27 cellular contexts compared by ENCODE assay signal in genomic region chr2:161206491-161207032, GRCh38. TPM values are rescaled to one million over a fixed set of nuclear protein-coding genes. Genes with fewer than 3 reads are reported as not detected.
DNase-seq lines count a peak whose midpoint lies in the region; ATAC-seq, FAIRE-seq and TF ChIP-seq lines count a peak whose summit lies in the region.
"Had no signal": no experiment of that assay in that cellular context is flagged by ENCODE, and none has a peak within 500 bp of the region (broad histone marks: within the 10 kb centered on the region; RNA-seq: fewer than 3 reads in every experiment).

No MANE protein-coding gene starts in this region.

- H3K4me1 ChIP-seq in kidney (ENCODE audit: control insufficient read depth in 1 of 2, insufficient read depth in 1 of 2, low read depth in 1 of 2, low read length in 2 of 2): no peaks in the 10 kb centered on the region
- H3K4me1 ChIP-seq: ascending aorta had no signal

- H3K9me3 ChIP-seq in kidney (ENCODE audit: control insufficient read depth in 1 of 2, low read length in 2 of 2): no peaks in the 10 kb centered on the region
- H3K9me3 ChIP-seq: ascending aorta, tibial nerve had no signal

- DNase-seq in GM03348 (ENCODE audit: low spot score) (peak; percentile 10), cardiac fibroblast (ENCODE audit: low read depth in 2 of 2) (peak; percentile 73 to 82), kidney (no peak), RPMI8226 (no peak), NCI-H146 (lab: John Stamatoyannopoulos, UW) (no peak), SHP77 treated with DMSO at 0.1 percent for 48 hours (lab: John Stamatoyannopoulos, UW) (no peak)
- DNase-seq: activated CD4-positive, alpha-beta T cell treated with anti-CD3 and anti-CD28 coated beads for 4 hours; activated naive CD4-positive, alpha-beta T cell treated with anti-CD3 and anti-CD28 coated beads, Interleukin-2, amount 10 ng/mL, durations not matched to agents 7 days and 5 days; activated T-cell treated with anti-CD3 and anti-CD28 coated beads, Interleukin-2, amount 50 U/mL, for 48 hours; CD4-positive, alpha-beta memory T cell; DMS153; effector CD4-positive, alpha-beta T cell; GDM1; MV-4-11; NCI-H1694 treated with DMSO at 0.1 percent for 48 hours; NCI-H2227 treated with DMSO at 0.1 percent for 48 hours; NCI-H82; occipital lobe; right cardiac atrium; stimulated activated naive CD8-positive, alpha-beta T cell treated with anti-CD3 and anti-CD28 coated beads, Interleukin-15, amount 100 ng/mL, for 72 hours had no signal

- TF ChIP-seq CTCF in cardiac fibroblast (IDR thresholded peaks at IDR 0.05; ENCODE audit: low read depth, low read length): no peak
- TF ChIP-seq CTCF in kidney (IDR thresholded peaks at IDR 0.05; ENCODE audit: borderline replicate concordance, extremely low read depth, insufficient read depth): no peak

- no peak overlapping the region for H3K9ac ChIP-seq in kidney (ENCODE audit: low read length in 2 of 2)

- no peak overlapping the region for H3K27ac ChIP-seq in kidney (ENCODE audit: low read depth in 2 of 2, low read length in 2 of 2)
- H3K27ac ChIP-seq: ascending aorta, tibial nerve had no signal

- H3K36me3 ChIP-seq in kidney (ENCODE audit: control insufficient read depth in 1 of 2, insufficient read depth in 2 of 2, low read length in 2 of 2): peaks cover 0 to 3% of the 10 kb centered on the region in 2 donors

- no peak for ATAC-seq in HG02981 (IDR thresholded peaks at IDR 0.05; ENCODE audit: unreplicated experiment)
- ATAC-seq: esophagus mucosa; GM12878; HCT116; right cardiac atrium; stimulated activated naive CD8-positive, alpha-beta T cell treated with anti-CD3 and anti-CD28 coated beads, Interleukin-15, amount 100 ng/mL, for 72 hours had no signal

- intact Hi-C loops in kidney (cut with DNase I): no loop called here

- H3K4me3 ChIP-seq in cardiac fibroblast (replicated peaks in 1 of 2; ENCODE audit: low read depth in 2 of 2, low read length in 2 of 2) (no peak overlapping the region), kidney (ENCODE audit: low read length in 2 of 2) (no peak overlapping the region)
- H3K4me3 ChIP-seq: ascending aorta, GM12878, tibial nerve had no signal

- FAIRE-seq in A204.1 (lab: Jason Lieb, UNC): peak; percentile 79
- FAIRE-seq in kidney (lab: Jason Lieb, UNC): peak; percentile 67
- FAIRE-seq: GM12878 had no signal

RNA-seq across cellular contexts. Expression of gene TANK, which starts 46.3 kb away (rescaled TPM):
- total RNA-seq in kidney: 56.1 TPM
- 21.2 TPM for polyA plus RNA-seq in kidney (ENCODE audit: insufficient read depth, low read depth, low replicate concordance)

Comparison
In these comparisons a context has a peak if more than half of its experiments do, and no peak if none do; other contexts are left out.
1. DNase-seq: peak in GM03348 (single experiment) and cardiac fibroblast (2 of 2); none in kidney (single experiment), RPMI8226 (single experiment), NCI-H146 (single experiment) and SHP77 treated with DMSO at 0.1 percent for 48 hours (single experiment).